ENCODE assay signal across 26 cellular contexts in genomic region chr15:56679247-56679646, GRCh38.
"Had no signal": no experiment of that assay in that cellular context is flagged by ENCODE, and none has a peak within 500 bp of the region (broad histone marks: within the 10 kb centered on the region; RNA-seq: fewer than 3 reads in every experiment).

No MANE protein-coding gene starts in this region.

- H3K4me3 ChIP-seq: MG63, SJCRH30 had no signal

- ATAC-seq: activated CD8-positive, alpha-beta T cell treated with anti-CD3 and anti-CD28 coated beads for 36 hours; activated naive CD8-positive, alpha-beta T cell treated with anti-CD3 and anti-CD28 coated beads, Interleukin-2, amount 50 U/mL, for 24 hours had no signal

- H3K27ac ChIP-seq: brain microvascular endothelial cell, SJCRH30 had no signal

- DNase-seq: activated CD4-positive, alpha-beta T cell treated with anti-CD3 and anti-CD28 coated beads, Interleukin-2, amount 10 ng/mL, durations not matched to agents 24 days and 14 days; activated CD4-positive, alpha-beta T cell treated with anti-CD3 and anti-CD28 coated beads, Interleukin-2, amount 50 U/mL, for 4 hours; activated CD8-positive, alpha-beta T cell treated with anti-CD3 and anti-CD28 coated beads for 36 hours; activated gamma-delta T cell; activated naive CD4-positive, alpha-beta T cell treated with anti-CD3 and anti-CD28 coated beads for 36 hours; activated naive CD8-positive, alpha-beta T cell treated with anti-CD3 and anti-CD28 coated beads, Interleukin-2, amount 50 U/mL, for 24 hours; activated T-cell treated with anti-CD3 and anti-CD28 coated beads, Interleukin-2, amount 50 U/mL, for 1 hour; aorta; brain microvascular endothelial cell; central memory CD4-positive, alpha-beta T cell; Karpas-422; MG63; NCI-H1048; NCI-H1417; NCI-H187 treated with DMSO at 0.1 percent for 48 hours; NCI-H2081; NCI-H2171 treated with DMSO at 0.1 percent for 48 hours; NCI-H226; NCI-H446 treated with DMSO at 0.1 percent for 48 hours; NCI-H524; NCI-H69; NK-92 treated with Interleukin-12 subunit alpha and Interleukin-12 subunit beta, amount 100 ng/mL, for 24 hours; OCI-M1; SHP77; SK-N-SH had no signal

- H3K4me2 ChIP-seq: SK-N-SH had no signal

- H3K36me3 ChIP-seq: SJCRH30 had no signal

- H3K27me3 ChIP-seq: brain microvascular endothelial cell, MG63, SJCRH30 had no signal

- H3K9me2 ChIP-seq: SK-N-SH had no signal

- H3K9ac ChIP-seq: SK-N-SH had no signal

- H3K9me3 ChIP-seq: MG63, SJCRH30, SK-N-SH had no signal

- H3K4me1 ChIP-seq: SJCRH30 had no signal
